ENCODE assay signal across 1 cellular context in the genomic region with DNA sequence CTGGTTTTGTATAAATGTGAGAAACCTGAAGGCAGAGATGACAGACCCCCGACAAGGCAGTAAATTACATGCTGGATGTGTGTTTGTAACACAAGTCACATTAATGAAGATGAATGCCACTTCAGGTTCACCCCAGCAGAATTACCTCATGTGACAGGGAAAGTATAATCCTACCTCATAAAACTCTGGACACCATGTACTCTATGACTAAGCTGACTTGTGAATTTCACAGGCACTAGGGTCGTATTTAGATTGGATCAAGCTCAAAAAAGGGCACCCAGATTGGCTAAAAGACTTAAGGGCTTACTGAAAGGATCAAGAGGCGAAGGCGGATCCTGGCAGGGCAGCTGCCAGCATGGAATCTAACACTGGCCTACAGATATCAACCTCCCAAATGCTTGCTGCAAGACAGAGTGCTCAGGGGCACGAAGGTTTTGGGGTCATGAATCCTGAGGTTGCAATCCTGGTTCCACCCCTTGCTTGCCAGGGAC.
TF ChIP-seq lines count a peak whose summit lies in the region.

No MANE protein-coding gene starts in this region.

TF ChIP-seq in HEK293, 187 proteins besides CTCF, POLR2A, EP300 and RAD21 (continued from another document and continues in another):
- TF ChIP-seq IKZF3 (tag by site-specific recombination; IDR thresholded peaks at IDR 0.05): peak; percentile 99
- TF ChIP-seq, protein P1, sequence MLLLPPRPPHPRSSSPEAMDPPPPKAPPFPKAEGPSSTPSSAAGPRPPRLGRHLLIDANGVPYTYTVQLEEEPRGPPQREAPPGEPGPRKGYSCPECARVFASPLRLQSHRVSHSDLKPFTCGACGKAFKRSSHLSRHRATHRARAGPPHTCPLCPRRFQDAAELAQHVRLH (tag by site-specific recombination; IDR thresholded peaks at IDR 0.05): peak; percentile 99
- TF ChIP-seq ZNF155 (tag by site-specific recombination; IDR thresholded peaks at IDR 0.05): no peak
- peak; percentile 99 for TF ChIP-seq ZNF24 (tag by site-specific recombination; IDR thresholded peaks at IDR 0.05)
- TF ChIP-seq ZNF707 (tag by site-specific recombination; IDR thresholded peaks at IDR 0.05): no peak
- no peak for TF ChIP-seq ZNF585B (tag by site-specific recombination; IDR thresholded peaks at IDR 0.05)
- peak; percentile 98 for TF ChIP-seq BCL11B (tag by site-specific recombination; IDR thresholded peaks at IDR 0.05; ENCODE audit: low read depth)
- TF ChIP-seq ZNF654 (tag by site-specific recombination; IDR thresholded peaks at IDR 0.05; ENCODE audit: low read depth): peak; percentile 40
- TF ChIP-seq ZIC2 (tag by site-specific recombination; IDR thresholded peaks at IDR 0.05): peak; percentile 90
- no peak for TF ChIP-seq ZNF112 (tag by site-specific recombination; IDR thresholded peaks at IDR 0.05)
- TF ChIP-seq, protein P2, sequence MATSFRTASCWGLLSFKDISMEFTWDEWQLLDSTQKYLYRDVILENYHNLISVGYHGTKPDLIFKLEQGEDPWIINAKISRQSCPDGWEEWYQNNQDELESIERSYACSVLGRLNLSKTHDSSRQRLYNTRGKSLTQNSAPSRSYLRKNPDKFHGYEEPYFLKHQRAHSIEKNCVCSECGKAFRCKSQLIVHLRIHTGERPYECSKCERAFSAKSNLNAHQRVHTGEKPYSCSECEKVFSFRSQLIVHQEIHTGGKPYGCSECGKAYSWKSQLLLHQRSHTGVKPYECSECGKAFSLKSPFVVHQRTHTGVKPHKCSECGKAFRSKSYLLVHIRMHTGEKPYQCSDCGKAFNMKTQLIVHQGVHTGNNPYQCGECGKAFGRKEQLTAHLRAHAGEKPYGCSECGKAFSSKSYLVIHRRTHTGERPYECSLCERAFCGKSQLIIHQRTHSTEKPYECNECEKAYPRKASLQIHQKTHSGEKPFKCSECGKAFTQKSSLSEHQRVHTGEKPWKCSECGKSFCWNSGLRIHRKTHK (tag by site-specific recombination; IDR thresholded peaks at IDR 0.05): no peak
- no peak for TF ChIP-seq ZNF140 (tag by site-specific recombination; IDR thresholded peaks at IDR 0.05)
- no peak for TF ChIP-seq SALL2 (tag by site-specific recombination; IDR thresholded peaks at IDR 0.05; ENCODE audit: borderline replicate concordance)
- no peak for TF ChIP-seq ZNF202 (tag by site-specific recombination; IDR thresholded peaks at IDR 0.05; ENCODE audit: borderline replicate concordance)
- peak; percentile 99 for TF ChIP-seq ZSCAN23 (tag by site-specific recombination; IDR thresholded peaks at IDR 0.05)
- TF ChIP-seq, protein P3, sequence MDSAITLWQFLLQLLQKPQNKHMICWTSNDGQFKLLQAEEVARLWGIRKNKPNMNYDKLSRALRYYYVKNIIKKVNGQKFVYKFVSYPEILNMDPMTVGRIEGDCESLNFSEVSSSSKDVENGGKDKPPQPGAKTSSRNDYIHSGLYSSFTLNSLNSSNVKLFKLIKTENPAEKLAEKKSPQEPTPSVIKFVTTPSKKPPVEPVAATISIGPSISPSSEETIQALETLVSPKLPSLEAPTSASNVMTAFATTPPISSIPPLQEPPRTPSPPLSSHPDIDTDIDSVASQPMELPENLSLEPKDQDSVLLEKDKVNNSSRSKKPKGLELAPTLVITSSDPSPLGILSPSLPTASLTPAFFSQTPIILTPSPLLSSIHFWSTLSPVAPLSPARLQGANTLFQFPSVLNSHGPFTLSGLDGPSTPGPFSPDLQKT (IDR thresholded peaks at IDR 0.05; ENCODE audit: borderline replicate concordance, low read depth, low read length): no peak
- peak; percentile 86; the same call in 1 of the 2 replicates for TF ChIP-seq KLF7 (tag by site-specific recombination; IDR thresholded peaks at IDR 0.05; ENCODE audit: borderline replicate concordance)
- TF ChIP-seq ZNF302 (tag by site-specific recombination; IDR thresholded peaks at IDR 0.05; ENCODE audit: low read depth): peak; percentile 64; the same call in 1 of the 2 replicates
- TF ChIP-seq GLI4 (tag by site-specific recombination; IDR thresholded peaks at IDR 0.05): no peak; the same call in 1 of the 2 replicates
- peak; percentile 96 for TF ChIP-seq KLF10 (tag by site-specific recombination; IDR thresholded peaks at IDR 0.05)
- TF ChIP-seq ZNF48 (tag by site-specific recombination; IDR thresholded peaks at IDR 0.05): no peak
- TF ChIP-seq ZNF549 (tag by site-specific recombination; IDR thresholded peaks at IDR 0.05): no peak
- peak; percentile 100 for TF ChIP-seq FEZF1 (tag by site-specific recombination; IDR thresholded peaks at IDR 0.05)
- TF ChIP-seq, protein P4, sequence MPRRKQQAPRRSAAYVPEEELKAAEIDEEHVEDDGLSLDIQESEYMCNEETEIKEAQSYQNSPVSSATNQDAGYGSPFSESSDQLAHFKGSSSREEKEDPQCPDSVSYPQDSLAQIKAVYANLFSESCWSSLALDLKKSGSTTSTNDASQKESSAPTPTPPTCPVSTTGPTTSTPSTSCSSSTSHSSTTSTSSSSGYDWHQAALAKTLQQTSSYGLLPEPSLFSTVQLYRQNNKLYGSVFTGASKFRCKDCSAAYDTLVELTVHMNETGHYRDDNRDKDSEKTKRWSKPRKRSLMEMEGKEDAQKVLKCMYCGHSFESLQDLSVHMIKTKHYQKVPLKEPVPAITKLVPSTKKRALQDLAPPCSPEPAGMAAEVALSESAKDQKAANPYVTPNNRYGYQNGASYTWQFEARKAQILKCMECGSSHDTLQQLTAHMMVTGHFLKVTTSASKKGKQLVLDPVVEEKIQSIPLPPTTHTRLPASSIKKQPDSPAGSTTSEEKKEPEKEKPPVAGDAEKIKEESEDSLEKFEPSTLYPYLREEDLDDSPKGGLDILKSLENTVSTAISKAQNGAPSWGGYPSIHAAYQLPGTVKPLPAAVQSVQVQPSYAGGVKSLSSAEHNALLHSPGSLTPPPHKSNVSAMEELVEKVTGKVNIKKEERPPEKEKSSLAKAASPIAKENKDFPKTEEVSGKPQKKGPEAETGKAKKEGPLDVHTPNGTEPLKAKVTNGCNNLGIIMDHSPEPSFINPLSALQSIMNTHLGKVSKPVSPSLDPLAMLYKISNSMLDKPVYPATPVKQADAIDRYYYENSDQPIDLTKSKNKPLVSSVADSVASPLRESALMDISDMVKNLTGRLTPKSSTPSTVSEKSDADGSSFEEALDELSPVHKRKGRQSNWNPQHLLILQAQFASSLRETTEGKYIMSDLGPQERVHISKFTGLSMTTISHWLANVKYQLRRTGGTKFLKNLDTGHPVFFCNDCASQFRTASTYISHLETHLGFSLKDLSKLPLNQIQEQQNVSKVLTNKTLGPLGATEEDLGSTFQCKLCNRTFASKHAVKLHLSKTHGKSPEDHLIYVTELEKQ (tag by site-specific recombination; IDR thresholded peaks at IDR 0.05; ENCODE audit: borderline replicate concordance): peak; percentile 100
- TF ChIP-seq, protein P5, sequence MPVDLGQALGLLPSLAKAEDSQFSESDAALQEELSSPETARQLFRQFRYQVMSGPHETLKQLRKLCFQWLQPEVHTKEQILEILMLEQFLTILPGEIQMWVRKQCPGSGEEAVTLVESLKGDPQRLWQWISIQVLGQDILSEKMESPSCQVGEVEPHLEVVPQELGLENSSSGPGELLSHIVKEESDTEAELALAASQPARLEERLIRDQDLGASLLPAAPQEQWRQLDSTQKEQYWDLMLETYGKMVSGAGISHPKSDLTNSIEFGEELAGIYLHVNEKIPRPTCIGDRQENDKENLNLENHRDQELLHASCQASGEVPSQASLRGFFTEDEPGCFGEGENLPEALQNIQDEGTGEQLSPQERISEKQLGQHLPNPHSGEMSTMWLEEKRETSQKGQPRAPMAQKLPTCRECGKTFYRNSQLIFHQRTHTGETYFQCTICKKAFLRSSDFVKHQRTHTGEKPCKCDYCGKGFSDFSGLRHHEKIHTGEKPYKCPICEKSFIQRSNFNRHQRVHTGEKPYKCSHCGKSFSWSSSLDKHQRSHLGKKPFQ (tag by site-specific recombination; IDR thresholded peaks at IDR 0.05): peak; percentile 94
- no peak for TF ChIP-seq REPIN1 (tag by site-specific recombination; IDR thresholded peaks at IDR 0.05; ENCODE audit: low read depth)
- no peak for TF ChIP-seq ZNF354C (tag by site-specific recombination; IDR thresholded peaks at IDR 0.05; ENCODE audit: borderline replicate concordance, low read depth)
- TF ChIP-seq ZNF274 (IDR thresholded peaks at IDR 0.05; ENCODE audit: low read length): no peak
- no peak for TF ChIP-seq ZNF274 (tag by site-specific recombination; IDR thresholded peaks at IDR 0.05; ENCODE audit: borderline replicate concordance)
- peak; percentile 81 for TF ChIP-seq TCF7L2 (IDR thresholded peaks at IDR 0.05; ENCODE audit: borderline replicate concordance, low read depth, low read length)
- peak; percentile 99 for TF ChIP-seq ZXDB (tag by site-specific recombination; IDR thresholded peaks at IDR 0.05)
- peak; percentile 56 for TF ChIP-seq ZNF623 (tag by site-specific recombination; IDR thresholded peaks at IDR 0.05)
- TF ChIP-seq BCL11A (tag by site-specific recombination; IDR thresholded peaks at IDR 0.05; ENCODE audit: low read depth): peak; percentile 100
- no peak for TF ChIP-seq ZNF223 (tag by site-specific recombination; IDR thresholded peaks at IDR 0.05)
- no peak for TF ChIP-seq ZNF174 (tag by site-specific recombination; IDR thresholded peaks at IDR 0.05)
- peak; percentile 92 for TF ChIP-seq ZNF2 (tag by site-specific recombination; IDR thresholded peaks at IDR 0.05)
- TF ChIP-seq ZNF561 (tag by site-specific recombination; IDR thresholded peaks at IDR 0.05; ENCODE audit: borderline replicate concordance): peak; percentile 92
- TF ChIP-seq, protein P6, sequence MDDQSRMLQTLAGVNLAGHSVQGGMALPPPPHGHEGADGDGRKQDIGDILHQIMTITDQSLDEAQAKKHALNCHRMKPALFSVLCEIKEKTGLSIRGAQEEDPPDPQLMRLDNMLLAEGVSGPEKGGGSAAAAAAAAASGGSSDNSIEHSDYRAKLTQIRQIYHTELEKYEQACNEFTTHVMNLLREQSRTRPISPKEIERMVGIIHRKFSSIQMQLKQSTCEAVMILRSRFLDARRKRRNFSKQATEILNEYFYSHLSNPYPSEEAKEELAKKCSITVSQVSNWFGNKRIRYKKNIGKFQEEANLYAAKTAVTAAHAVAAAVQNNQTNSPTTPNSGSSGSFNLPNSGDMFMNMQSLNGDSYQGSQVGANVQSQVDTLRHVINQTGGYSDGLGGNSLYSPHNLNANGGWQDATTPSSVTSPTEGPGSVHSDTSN (CRISPR knock-in tag; IDR thresholded peaks at IDR 0.05): no peak
- TF ChIP-seq, protein P7, sequence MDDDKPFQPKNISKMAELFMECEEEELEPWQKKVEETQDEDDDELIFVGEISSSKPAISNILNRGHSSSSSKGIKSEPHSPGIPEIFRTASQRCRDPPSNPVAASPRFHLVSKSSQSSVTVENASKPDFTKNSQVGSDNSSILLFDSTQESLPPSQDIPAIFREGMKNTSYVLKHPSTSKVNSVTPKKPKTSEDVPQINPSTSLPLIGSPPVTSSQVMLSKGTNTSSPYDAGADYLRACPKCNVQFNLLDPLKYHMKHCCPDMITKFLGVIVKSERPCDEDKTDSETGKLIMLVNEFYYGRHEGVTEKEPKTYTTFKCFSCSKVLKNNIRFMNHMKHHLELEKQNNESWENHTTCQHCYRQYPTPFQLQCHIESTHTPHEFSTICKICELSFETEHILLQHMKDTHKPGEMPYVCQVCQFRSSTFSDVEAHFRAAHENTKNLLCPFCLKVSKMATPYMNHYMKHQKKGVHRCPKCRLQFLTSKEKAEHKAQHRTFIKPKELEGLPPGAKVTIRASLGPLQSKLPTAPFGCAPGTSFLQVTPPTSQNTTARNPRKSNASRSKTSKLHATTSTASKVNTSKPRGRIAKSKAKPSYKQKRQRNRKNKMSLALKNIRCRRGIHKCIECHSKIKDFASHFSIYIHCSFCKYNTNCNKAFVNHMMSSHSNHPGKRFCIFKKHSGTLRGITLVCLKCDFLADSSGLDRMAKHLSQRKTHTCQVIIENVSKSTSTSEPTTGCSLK (tag by site-specific recombination; IDR thresholded peaks at IDR 0.05): no peak
- TF ChIP-seq ZNF114 (tag by site-specific recombination; IDR thresholded peaks at IDR 0.05): no peak
- TF ChIP-seq, protein P8, sequence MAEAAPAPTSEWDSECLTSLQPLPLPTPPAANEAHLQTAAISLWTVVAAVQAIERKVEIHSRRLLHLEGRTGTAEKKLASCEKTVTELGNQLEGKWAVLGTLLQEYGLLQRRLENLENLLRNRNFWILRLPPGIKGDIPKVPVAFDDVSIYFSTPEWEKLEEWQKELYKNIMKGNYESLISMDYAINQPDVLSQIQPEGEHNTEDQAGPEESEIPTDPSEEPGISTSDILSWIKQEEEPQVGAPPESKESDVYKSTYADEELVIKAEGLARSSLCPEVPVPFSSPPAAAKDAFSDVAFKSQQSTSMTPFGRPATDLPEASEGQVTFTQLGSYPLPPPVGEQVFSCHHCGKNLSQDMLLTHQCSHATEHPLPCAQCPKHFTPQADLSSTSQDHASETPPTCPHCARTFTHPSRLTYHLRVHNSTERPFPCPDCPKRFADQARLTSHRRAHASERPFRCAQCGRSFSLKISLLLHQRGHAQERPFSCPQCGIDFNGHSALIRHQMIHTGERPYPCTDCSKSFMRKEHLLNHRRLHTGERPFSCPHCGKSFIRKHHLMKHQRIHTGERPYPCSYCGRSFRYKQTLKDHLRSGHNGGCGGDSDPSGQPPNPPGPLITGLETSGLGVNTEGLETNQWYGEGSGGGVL (tag by site-specific recombination; IDR thresholded peaks at IDR 0.05): peak; percentile 79
- peak; percentile 99 for TF ChIP-seq OVOL3 (tag by site-specific recombination; IDR thresholded peaks at IDR 0.05)
- no peak for TF ChIP-seq ZNF16 (tag by site-specific recombination; IDR thresholded peaks at IDR 0.05; ENCODE audit: low read depth)
- TF ChIP-seq, protein P9, sequence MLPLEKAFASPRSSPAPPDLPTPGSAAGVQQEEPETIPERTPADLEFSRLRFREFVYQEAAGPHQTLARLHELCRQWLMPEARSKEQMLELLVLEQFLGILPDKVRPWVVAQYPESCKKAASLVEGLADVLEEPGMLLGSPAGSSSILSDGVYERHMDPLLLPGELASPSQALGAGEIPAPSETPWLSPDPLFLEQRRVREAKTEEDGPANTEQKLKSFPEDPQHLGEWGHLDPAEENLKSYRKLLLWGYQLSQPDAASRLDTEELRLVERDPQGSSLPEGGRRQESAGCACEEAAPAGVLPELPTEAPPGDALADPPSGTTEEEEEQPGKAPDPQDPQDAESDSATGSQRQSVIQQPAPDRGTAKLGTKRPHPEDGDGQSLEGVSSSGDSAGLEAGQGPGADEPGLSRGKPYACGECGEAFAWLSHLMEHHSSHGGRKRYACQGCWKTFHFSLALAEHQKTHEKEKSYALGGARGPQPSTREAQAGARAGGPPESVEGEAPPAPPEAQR (tag by site-specific recombination; IDR thresholded peaks at IDR 0.05): peak; percentile 72; the same call in 1 of the 2 replicates
- TF ChIP-seq ZNF664 (tag by site-specific recombination; IDR thresholded peaks at IDR 0.05): peak; percentile 100
- TF ChIP-seq ZNF701 (tag by site-specific recombination; IDR thresholded peaks at IDR 0.05): no peak
- TF ChIP-seq EGR2 (tag by site-specific recombination; IDR thresholded peaks at IDR 0.05; ENCODE audit: low read depth): peak; percentile 79; the same call in 1 of the 2 replicates
- no peak for TF ChIP-seq ZNF768 (tag by site-specific recombination; IDR thresholded peaks at IDR 0.05)
- peak; percentile 97 for TF ChIP-seq ZSCAN30 (tag by site-specific recombination; IDR thresholded peaks at IDR 0.05)
- peak; percentile 100 for TF ChIP-seq ZNF843 (tag by site-specific recombination; IDR thresholded peaks at IDR 0.05)
- TF ChIP-seq ZNF610 (tag by site-specific recombination; IDR thresholded peaks at IDR 0.05; ENCODE audit: borderline replicate concordance): no peak; the same call in 1 of the 2 replicates
